In genomic region chr20:10508468-10509251, GRCh38 we compare ENCODE assay signal across 1 cellular context.
TF ChIP-seq lines count a peak whose summit lies in the region.

No MANE protein-coding gene starts in this region.

TF ChIP-seq in GM23338, 12 proteins besides CTCF, POLR2A, EP300 and RAD21 (continued from another document):
- TF ChIP-seq, protein P1, sequence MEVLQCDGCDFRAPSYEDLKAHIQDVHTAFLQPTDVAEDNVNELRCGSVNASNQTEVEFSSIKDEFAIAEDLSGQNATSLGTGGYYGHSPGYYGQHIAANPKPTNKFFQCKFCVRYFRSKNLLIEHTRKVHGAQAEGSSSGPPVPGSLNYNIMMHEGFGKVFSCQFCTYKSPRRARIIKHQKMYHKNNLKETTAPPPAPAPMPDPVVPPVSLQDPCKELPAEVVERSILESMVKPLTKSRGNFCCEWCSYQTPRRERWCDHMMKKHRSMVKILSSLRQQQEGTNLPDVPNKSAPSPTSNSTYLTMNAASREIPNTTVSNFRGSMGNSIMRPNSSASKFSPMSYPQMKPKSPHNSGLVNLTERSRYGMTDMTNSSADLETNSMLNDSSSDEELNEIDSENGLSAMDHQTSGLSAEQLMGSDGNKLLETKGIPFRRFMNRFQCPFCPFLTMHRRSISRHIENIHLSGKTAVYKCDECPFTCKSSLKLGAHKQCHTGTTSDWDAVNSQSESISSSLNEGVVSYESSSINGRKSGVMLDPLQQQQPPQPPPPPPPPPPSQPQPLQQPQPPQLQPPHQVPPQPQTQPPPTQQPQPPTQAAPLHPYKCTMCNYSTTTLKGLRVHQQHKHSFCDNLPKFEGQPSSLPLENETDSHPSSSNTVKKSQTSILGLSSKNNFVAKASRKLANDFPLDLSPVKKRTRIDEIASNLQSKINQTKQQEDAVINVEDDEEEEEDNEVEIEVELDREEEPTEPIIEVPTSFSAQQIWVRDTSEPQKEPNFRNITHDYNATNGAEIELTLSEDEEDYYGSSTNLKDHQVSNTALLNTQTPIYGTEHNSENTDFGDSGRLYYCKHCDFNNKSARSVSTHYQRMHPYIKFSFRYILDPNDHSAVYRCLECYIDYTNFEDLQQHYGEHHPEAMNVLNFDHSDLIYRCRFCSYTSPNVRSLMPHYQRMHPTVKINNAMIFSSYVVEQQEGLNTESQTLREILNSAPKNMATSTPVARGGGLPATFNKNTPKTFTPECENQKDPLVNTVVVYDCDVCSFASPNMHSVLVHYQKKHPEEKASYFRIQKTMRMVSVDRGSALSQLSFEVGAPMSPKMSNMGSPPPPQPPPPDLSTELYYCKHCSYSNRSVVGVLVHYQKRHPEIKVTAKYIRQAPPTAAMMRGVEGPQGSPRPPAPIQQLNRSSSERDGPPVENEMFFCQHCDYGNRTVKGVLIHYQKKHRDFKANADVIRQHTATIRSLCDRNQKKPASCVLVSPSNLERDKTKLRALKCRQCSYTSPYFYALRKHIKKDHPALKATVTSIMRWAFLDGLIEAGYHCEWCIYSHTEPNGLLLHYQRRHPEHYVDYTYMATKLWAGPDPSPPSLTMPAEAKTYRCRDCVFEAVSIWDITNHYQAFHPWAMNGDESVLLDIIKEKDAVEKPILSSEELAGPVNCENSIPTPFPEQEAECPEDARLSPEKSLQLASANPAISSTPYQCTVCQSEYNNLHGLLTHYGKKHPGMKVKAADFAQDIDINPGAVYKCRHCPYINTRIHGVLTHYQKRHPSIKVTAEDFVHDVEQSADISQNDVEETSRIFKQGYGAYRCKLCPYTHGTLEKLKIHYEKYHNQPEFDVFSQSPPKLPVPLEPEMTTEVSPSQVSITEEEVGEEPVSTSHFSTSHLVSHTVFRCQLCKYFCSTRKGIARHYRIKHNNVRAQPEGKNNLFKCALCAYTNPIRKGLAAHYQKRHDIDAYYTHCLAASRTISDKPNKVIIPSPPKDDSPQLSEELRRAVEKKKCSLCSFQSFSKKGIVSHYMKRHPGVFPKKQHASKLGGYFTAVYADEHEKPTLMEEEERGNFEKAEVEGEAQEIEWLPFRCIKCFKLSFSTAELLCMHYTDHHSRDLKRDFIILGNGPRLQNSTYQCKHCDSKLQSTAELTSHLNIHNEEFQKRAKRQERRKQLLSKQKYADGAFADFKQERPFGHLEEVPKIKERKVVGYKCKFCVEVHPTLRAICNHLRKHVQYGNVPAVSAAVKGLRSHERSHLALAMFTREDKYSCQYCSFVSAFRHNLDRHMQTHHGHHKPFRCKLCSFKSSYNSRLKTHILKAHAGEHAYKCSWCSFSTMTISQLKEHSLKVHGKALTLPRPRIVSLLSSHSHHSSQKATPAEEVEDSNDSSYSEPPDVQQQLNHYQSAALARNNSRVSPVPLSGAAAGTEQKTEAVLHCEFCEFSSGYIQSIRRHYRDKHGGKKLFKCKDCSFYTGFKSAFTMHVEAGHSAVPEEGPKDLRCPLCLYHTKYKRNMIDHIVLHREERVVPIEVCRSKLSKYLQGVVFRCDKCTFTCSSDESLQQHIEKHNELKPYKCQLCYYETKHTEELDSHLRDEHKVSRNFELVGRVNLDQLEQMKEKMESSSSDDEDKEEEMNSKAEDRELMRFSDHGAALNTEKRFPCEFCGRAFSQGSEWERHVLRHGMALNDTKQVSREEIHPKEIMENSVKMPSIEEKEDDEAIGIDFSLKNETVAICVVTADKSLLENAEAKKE (CRISPR knock-in tag; IDR thresholded peaks at IDR 0.05) = no peak
- TF ChIP-seq CREB1 (CRISPR knock-in tag; IDR thresholded peaks at IDR 0.05; ENCODE audit: low read depth) (no peak), JUNB (IDR thresholded peaks at IDR 0.05; ENCODE audit: unreplicated experiment) (no peak)
